ENCODE assay signal across 13 cellular contexts in genomic region chr18:2518473-2518872, GRCh38.
"Had no signal": no experiment of that assay in that cellular context is flagged by ENCODE, and none has a peak within 500 bp of the region (broad histone marks: within the 10 kb centered on the region; RNA-seq: fewer than 3 reads in every experiment).

No MANE protein-coding gene starts in this region.

- DNase-seq: activated CD4-positive, alpha-beta T cell treated with anti-CD3 and anti-CD28 coated beads, Interleukin-2, amount 50 U/mL, for 1 hour; activated T-cell treated with anti-CD3 and anti-CD28 coated beads, Interleukin-2, amount 50 U/mL, for 1 hour; effector CD4-positive, alpha-beta T cell; gastrocnemius medialis; heart right ventricle; mesenchymal stem cell; occipital lobe; stimulated activated CD4-positive, alpha-beta T cell treated with anti-CD3 and anti-CD28 coated beads, Interleukin-1b, Interleukin-23, amount 100 ng/mL, for 48 hours; stomach; testis had no signal

- H3K27me3 ChIP-seq: gastrocnemius medialis, heart right ventricle, stomach, testis had no signal

- H3K4me3 ChIP-seq: coronary artery, gastrocnemius medialis, heart right ventricle, prostate gland, stomach, testis had no signal

- H3K36me3 ChIP-seq: gastrocnemius medialis, heart right ventricle, prostate gland, stomach had no signal

- H3K9me3 ChIP-seq: gastrocnemius medialis, heart right ventricle, prostate gland, stomach, testis had no signal

- ATAC-seq: gastrocnemius medialis, sciatic nerve had no signal

- H3K27ac ChIP-seq: coronary artery, gastrocnemius medialis, prostate gland, stomach, testis had no signal

- H3K4me1 ChIP-seq: prostate gland, testis had no signal
